Comparison of ENCODE assay signal across 1 cellular context in genomic region chr20:3811421-3812258, GRCh38.
TF ChIP-seq lines count a peak whose summit lies in the region.

No MANE protein-coding gene starts in this region.

TF ChIP-seq in HepG2, 621 proteins besides CTCF, POLR2A, EP300 and RAD21 (continued from another document and continues in another):
- TF ChIP-seq SRSF1 (optimal IDR thresholded peaks at IDR 0.05; ENCODE audit: low read depth, low read length) = peak; percentile 87
- TF ChIP-seq ZNF678 (CRISPR knock-in tag; IDR thresholded peaks at IDR 0.05) = peak; percentile 48; the same call in 1 of the 2 replicates
- TF ChIP-seq ZFP90 (CRISPR knock-in tag; IDR thresholded peaks at IDR 0.05; ENCODE audit: borderline replicate concordance) = peak; percentile 99
- no peak for TF ChIP-seq TBP (CRISPR knock-in tag; IDR thresholded peaks at IDR 0.05)
- TF ChIP-seq SIX4 (CRISPR knock-in tag; IDR thresholded peaks at IDR 0.05) = peak; percentile 45; the same call in 1 of the 2 replicates
- no peak for TF ChIP-seq SMARCC2 (IDR thresholded peaks at IDR 0.05)
- no peak; the same call in 1 of the 2 replicates for TF ChIP-seq ARNT (IDR thresholded peaks at IDR 0.05)
- TF ChIP-seq BORCS8-MEF2B (CRISPR knock-in tag; IDR thresholded peaks at IDR 0.05) = peak; percentile 100
- TF ChIP-seq EHMT2 (IDR thresholded peaks at IDR 0.05; ENCODE audit: borderline replicate concordance, low read depth, low read length) = no peak
- TF ChIP-seq ZNF337 (CRISPR knock-in tag; IDR thresholded peaks at IDR 0.05; ENCODE audit: borderline replicate concordance, low read depth) = peak; percentile 98
- peak; percentile 25 for TF ChIP-seq SMC3 (IDR thresholded peaks at IDR 0.05; ENCODE audit: low read length)
- peak; percentile 71; the same call in 1 of the 2 replicates for TF ChIP-seq ATF2 (CRISPR knock-in tag; IDR thresholded peaks at IDR 0.05)
- peak; percentile 92 for TF ChIP-seq KAT8 (CRISPR knock-in tag; IDR thresholded peaks at IDR 0.05)
- peak; percentile 95 for TF ChIP-seq HOXA3 (CRISPR knock-in tag; IDR thresholded peaks at IDR 0.05)
- peak; percentile 70; the same call in 1 of the 2 replicates for TF ChIP-seq RNF219 (CRISPR knock-in tag; IDR thresholded peaks at IDR 0.05)
- peak; percentile 64; the same call in 1 of the 2 replicates for TF ChIP-seq ZNF670 (CRISPR knock-in tag; IDR thresholded peaks at IDR 0.05; ENCODE audit: borderline replicate concordance)
- peak; percentile 63 for TF ChIP-seq ZNF354B (CRISPR knock-in tag; IDR thresholded peaks at IDR 0.05)
- TF ChIP-seq ZNF775 (CRISPR knock-in tag; IDR thresholded peaks at IDR 0.05; ENCODE audit: borderline replicate concordance) = no peak
- peak; percentile 57; the same call in 1 of the 2 replicates for TF ChIP-seq ZNF44 (CRISPR knock-in tag; IDR thresholded peaks at IDR 0.05)
- peak; percentile 91 for TF ChIP-seq ZNF230 (CRISPR knock-in tag; IDR thresholded peaks at IDR 0.05)
- TF ChIP-seq ARID2 (CRISPR knock-in tag; IDR thresholded peaks at IDR 0.05; ENCODE audit: borderline replicate concordance) = peak; percentile 94
- TF ChIP-seq TSC22D2 (CRISPR knock-in tag; IDR thresholded peaks at IDR 0.05; ENCODE audit: borderline replicate concordance) = peak; percentile 98
- TF ChIP-seq ZBTB42 (CRISPR knock-in tag; IDR thresholded peaks at IDR 0.05) = peak; percentile 97
- TF ChIP-seq ZNF609 (CRISPR knock-in tag; IDR thresholded peaks at IDR 0.05; ENCODE audit: borderline replicate concordance) = peak; percentile 75
- TF ChIP-seq ZNF180 (CRISPR knock-in tag; IDR thresholded peaks at IDR 0.05; ENCODE audit: borderline replicate concordance, low read depth) = peak; percentile 55; the same call in 1 of the 2 replicates
- no peak for TF ChIP-seq REXO4 (CRISPR knock-in tag; IDR thresholded peaks at IDR 0.05; ENCODE audit: borderline replicate concordance)
- TF ChIP-seq NAIF1 (CRISPR knock-in tag; IDR thresholded peaks at IDR 0.05; ENCODE audit: borderline replicate concordance) = peak; percentile 78; the same call in 1 of the 2 replicates
- peak; percentile 57 for TF ChIP-seq KMT2B (CRISPR knock-in tag; IDR thresholded peaks at IDR 0.05)
- peak; percentile 99 for TF ChIP-seq ZNF607 (CRISPR knock-in tag; IDR thresholded peaks at IDR 0.05; ENCODE audit: borderline replicate concordance)
- peak; percentile 90 for TF ChIP-seq PHF21A (CRISPR knock-in tag; IDR thresholded peaks at IDR 0.05)
- 0 out of 2 replicates have a peak, but pooled peaks have one; percentile 14 for TF ChIP-seq LRRFIP1 (CRISPR knock-in tag; conservative IDR thresholded peaks at IDR 0.05)
- TF ChIP-seq MTERF4 (CRISPR knock-in tag; IDR thresholded peaks at IDR 0.05) = peak; percentile 79; the same call in 1 of the 2 replicates
- TF ChIP-seq HNRNPLL (IDR thresholded peaks at IDR 0.05; ENCODE audit: low read depth, low read length, poor library complexity, severe bottlenecking) = peak; percentile 66
- no peak for TF ChIP-seq AGO1 (IDR thresholded peaks at IDR 0.05; ENCODE audit: low read depth, low read length, poor library complexity, severe bottlenecking)
- TF ChIP-seq RFXAP (CRISPR knock-in tag; IDR thresholded peaks at IDR 0.05; ENCODE audit: borderline replicate concordance) = peak; percentile 88
- peak; percentile 20; the same call in 1 of the 2 replicates for TF ChIP-seq GATA4 (IDR thresholded peaks at IDR 0.05; ENCODE audit: borderline replicate concordance, low read depth)
- TF ChIP-seq ZNF383 (CRISPR knock-in tag; IDR thresholded peaks at IDR 0.05; ENCODE audit: borderline replicate concordance) = 0 out of 2 replicates have a peak, but pooled peaks have one; percentile 46
- TF ChIP-seq TRAFD1 (CRISPR knock-in tag; IDR thresholded peaks at IDR 0.05; ENCODE audit: borderline replicate concordance) = 0 out of 2 replicates have a peak, but pooled peaks have one; percentile 24
- TF ChIP-seq MEF2D (CRISPR knock-in tag; IDR thresholded peaks at IDR 0.05) = peak; percentile 93
- no peak for TF ChIP-seq ZNF703 (CRISPR knock-in tag; IDR thresholded peaks at IDR 0.05; ENCODE audit: borderline replicate concordance)
- peak; percentile 98 for TF ChIP-seq ZNF781 (CRISPR knock-in tag; IDR thresholded peaks at IDR 0.05; ENCODE audit: borderline replicate concordance, not compliant biosample characterization)
- TF ChIP-seq ZNF333 (CRISPR knock-in tag; IDR thresholded peaks at IDR 0.05; ENCODE audit: borderline replicate concordance) = no peak; the same call in 1 of the 2 replicates
- TF ChIP-seq MLX (CRISPR knock-in tag; IDR thresholded peaks at IDR 0.05) = peak; percentile 94
- peak; percentile 82 for TF ChIP-seq ZBTB33 (CRISPR knock-in tag; IDR thresholded peaks at IDR 0.05)
- peak; percentile 98 for TF ChIP-seq ZNF225 (CRISPR knock-in tag; IDR thresholded peaks at IDR 0.05)
- peak; percentile 81; the same call in 1 of the 2 replicates for TF ChIP-seq SP4 (CRISPR knock-in tag; IDR thresholded peaks at IDR 0.05)
- TF ChIP-seq NR0B2 (CRISPR knock-in tag; IDR thresholded peaks at IDR 0.05) = peak; percentile 92
- TF ChIP-seq SAFB2 (CRISPR knock-in tag; IDR thresholded peaks at IDR 0.05; ENCODE audit: borderline replicate concordance, low read depth) = no peak; the same call in 1 of the 2 replicates
- no peak for TF ChIP-seq ELF4 (CRISPR knock-in tag; IDR thresholded peaks at IDR 0.05; ENCODE audit: borderline replicate concordance)
- TF ChIP-seq GTF2F1 (IDR thresholded peaks at IDR 0.05; ENCODE audit: low read length) = no peak
